ENCODE assay signal across 27 cellular contexts in the genomic region with DNA sequence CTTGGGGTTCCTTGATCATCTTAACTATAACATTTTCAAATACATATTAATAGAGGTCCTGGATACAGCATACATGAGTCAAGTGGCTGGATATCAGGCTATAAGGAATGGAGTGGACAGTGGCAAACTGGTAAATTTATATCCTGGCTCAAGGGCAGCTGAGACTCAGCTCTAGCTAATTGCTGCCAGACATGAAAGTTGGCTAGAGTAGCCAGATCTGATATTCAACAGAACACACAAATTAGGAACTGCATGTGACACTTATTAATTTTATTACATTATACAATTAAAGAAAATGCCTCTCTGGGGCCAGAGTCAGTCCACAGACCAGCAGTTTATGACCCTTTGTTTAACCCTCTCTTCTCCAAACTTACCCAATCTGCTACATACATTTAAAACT.
"Had no signal": no experiment of that assay in that cellular context is flagged by ENCODE, and none has a peak within 500 bp of the region (broad histone marks: within the 10 kb centered on the region; RNA-seq: fewer than 3 reads in every experiment).

No MANE protein-coding gene starts in this region.

- H3K4me2 ChIP-seq: neural progenitor cell, smooth muscle cell had no signal

- H3K9ac ChIP-seq: neural progenitor cell had no signal

- H3K27ac ChIP-seq: colonic mucosa, epithelial cell of prostate, foreskin keratinocyte, gastroesophageal sphincter, heart right ventricle, left lung, neural progenitor cell, prostate gland, right atrium auricular region, stomach, thyroid gland had no signal

- DNase-seq: colonic mucosa; effector CD8-positive, alpha-beta T cell; endodermal cell; foreskin keratinocyte; glutamatergic neuron; heart right ventricle; hippocampal formation; left cardiac atrium; left lung; mesenchymal stem cell; naive thymus-derived CD4-positive, alpha-beta T cell; nucleus accumbens; stimulated activated CD4-positive, alpha-beta T cell treated with anti-CD3 and anti-CD28 coated beads, Interleukin-12 subunit alpha, Interleukin-12 subunit beta, amount 100 ng/mL, for 4 hours; stimulated activated CD4-positive, alpha-beta T cell treated with anti-CD3 and anti-CD28 coated beads, Interleukin-1b, Interleukin-23, amount 100 ng/mL, for 48 hours; stimulated activated CD4-positive, alpha-beta T cell treated with anti-CD3 and anti-CD28 coated beads, Interleukin-4, amount 100 ng/mL, for 1 hour; stimulated activated naive CD4-positive, alpha-beta T cell treated with Interleukin-2 at 50 U/mL for 16 hours; stomach; thyroid gland had no signal

- ATAC-seq: esophagus mucosa; foreskin keratinocyte; gastroesophageal sphincter; heart right ventricle; left cardiac atrium; left lung; naive thymus-derived CD4-positive, alpha-beta T cell; sciatic nerve; stimulated activated effector memory CD8-positive, alpha-beta T cell treated with anti-CD3 and anti-CD28 coated beads, Interleukin-12 subunit alpha, Interleukin-12 subunit beta, amount 100 ng/mL, for 72 hours had no signal

- H3K4me1 ChIP-seq: colonic mucosa, foreskin keratinocyte, gastroesophageal sphincter, heart right ventricle, left lung, neural progenitor cell, prostate gland, right atrium auricular region, stomach, thyroid gland had no signal

- H2AFZ ChIP-seq: neural progenitor cell had no signal

- H3K27me3 ChIP-seq: colonic mucosa, foreskin keratinocyte, gastroesophageal sphincter, heart right ventricle, left lung, neural progenitor cell, right atrium auricular region, stomach, thyroid gland had no signal

- H3K4me3 ChIP-seq: colonic mucosa, gastroesophageal sphincter, heart right ventricle, left lung, neural progenitor cell, prostate gland, right atrium auricular region, smooth muscle cell, stomach, thyroid gland had no signal

- H3K36me3 ChIP-seq: colonic mucosa, gastroesophageal sphincter, heart right ventricle, left lung, neural progenitor cell, prostate gland, right atrium auricular region, stomach, thyroid gland had no signal

- H3K9me3 ChIP-seq: colonic mucosa, prostate gland, right atrium auricular region, thyroid gland had no signal
